Comparison of ENCODE assay signal across 9 cellular contexts in the genomic region with DNA sequence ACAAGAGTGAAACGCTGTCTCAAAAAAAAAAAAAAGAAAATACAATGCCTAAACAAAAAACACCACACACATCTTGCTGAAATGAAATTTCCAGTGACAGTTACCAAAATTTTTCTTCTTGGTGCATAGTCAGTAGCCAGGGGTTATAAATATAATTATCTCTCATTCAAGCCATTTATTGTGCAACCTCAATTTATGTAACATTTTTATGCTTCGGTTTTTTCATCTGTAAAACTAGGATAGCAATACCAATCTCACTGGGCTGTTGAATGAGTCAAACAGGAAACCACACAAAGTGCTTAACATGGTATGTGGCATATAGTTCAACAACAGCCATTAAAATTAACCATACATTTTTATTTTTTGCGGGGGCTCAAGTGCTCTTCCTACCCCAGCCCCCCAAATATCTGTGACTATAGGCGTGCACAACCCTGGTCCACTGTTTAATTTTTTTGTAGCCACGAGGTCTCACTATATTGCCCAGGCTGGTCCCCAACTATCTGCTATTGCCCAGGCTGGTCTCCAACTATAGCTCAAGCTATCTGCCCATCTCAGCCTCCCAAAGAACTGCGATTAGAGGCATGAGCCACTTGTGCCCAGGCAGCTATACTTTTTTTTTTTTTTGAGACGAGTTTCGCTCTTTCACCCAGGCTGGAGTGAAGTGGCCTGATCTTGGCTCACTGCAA. TPM values are rescaled to one million over a fixed set of nuclear protein-coding genes. Genes with fewer than 3 reads are reported as not detected.
DNase-seq lines count a peak whose midpoint lies in the region; ATAC-seq and TF ChIP-seq lines count a peak whose summit lies in the region.
"Had no signal": no experiment of that assay in that cellular context is flagged by ENCODE, and none has a peak within 500 bp of the region (broad histone marks: within the 10 kb centered on the region; RNA-seq: fewer than 3 reads in every experiment).

No MANE protein-coding gene starts in this region.

- peaks cover 19% of the 10 kb centered on the region for H3K4me1 Mint-ChIP-seq in activated T-helper 17 cell treated with anti-CD3 and anti-CD28 coated beads, Interleukin-2, amount 50 U/mL, for 72 hours
- peaks cover 24% of the 10 kb centered on the region for H3K4me1 Mint-ChIP-seq in mesothelial cell of epicardium
- H3K4me1 Mint-ChIP-seq in nephron progenitor cell = peaks cover 29% of the 10 kb centered on the region

- TF ChIP-seq CTCF in mesothelial cell of epicardium (IDR thresholded peaks at IDR 0.05; ENCODE audit: unreplicated experiment) = no peak
- no peak for TF ChIP-seq CTCF in nephron progenitor cell (IDR thresholded peaks at IDR 0.05)

- H2AFZ ChIP-seq in Karpas-422 (ENCODE audit: low read length) = 0 out of 2 replicates have a peak overlapping the region, but pooled peaks have one; percentile 24

- H3K27me3 ChIP-seq in Karpas-422 (ENCODE audit: low read length) = no peaks in the 10 kb centered on the region

- no peaks in the 10 kb centered on the region for H3K9me2 ChIP-seq in Karpas-422 (replicated peaks; ENCODE audit: insufficient read depth, low read length)

- H4K20me1 ChIP-seq in Karpas-422 (ENCODE audit: insufficient read depth, low read depth, low read length) = peaks cover 6% of the 10 kb centered on the region; the same call in 1 of the 2 replicates

- peak; percentile 67 for ATAC-seq in activated T-helper 17 cell treated with anti-CD3 and anti-CD28 coated beads, Interleukin-2, amount 50 U/mL, for 72 hours (replicated peaks)
- ATAC-seq: lower lobe of right lung had no signal

- no peak overlapping the region for H3K27ac ChIP-seq in Karpas-422 (ENCODE audit: low read length)
- H3K27ac ChIP-seq: lower lobe of right lung had no signal

- H3K4me3 ChIP-seq in Karpas-422 (ENCODE audit: low read length) = no peak overlapping the region
- H3K4me3 ChIP-seq: lower lobe of right lung had no signal

- H3K4me3 Mint-ChIP-seq in activated T-helper 17 cell treated with anti-CD3 and anti-CD28 coated beads, Interleukin-2, amount 50 U/mL, for 72 hours = peak overlapping the region; percentile 100
- peak overlapping the region; percentile 33 for H3K4me3 Mint-ChIP-seq in mesothelial cell of epicardium
- H3K4me3 Mint-ChIP-seq in nephron progenitor cell = no peak overlapping the region

- DNase-seq in GF-D8 (lab: John Stamatoyannopoulos, UW) = peak; percentile 48
- no peak for DNase-seq in Karpas-422
- DNase-seq in mesothelial cell of epicardium (ENCODE audit: low spot score in 2 of 2, unreplicated experiment in 2 of 2) = no peak
- no peak for DNase-seq in nephron progenitor cell
- no peak for DNase-seq in T-helper 9 cell
- DNase-seq in activated CD4-positive, alpha-beta T cell treated with anti-CD3 and anti-CD28 coated beads for 1 hour = no peak
- no peak for DNase-seq in stimulated activated CD4-positive, alpha-beta T cell treated with anti-CD3 and anti-CD28 coated beads, Interleukin-4, amount 100 ng/mL, for 1 hour
- DNase-seq: lower lobe of right lung had no signal

- no peaks in the 10 kb centered on the region for H3K9me3 ChIP-seq in Karpas-422 (ENCODE audit: low read length)
- H3K9me3 ChIP-seq: lower lobe of right lung had no signal

- peak overlapping the region; percentile 76 for H3K27ac Mint-ChIP-seq in activated T-helper 17 cell treated with anti-CD3 and anti-CD28 coated beads, Interleukin-2, amount 50 U/mL, for 72 hours
- H3K27ac Mint-ChIP-seq in mesothelial cell of epicardium = no peak overlapping the region
- no peak overlapping the region for H3K27ac Mint-ChIP-seq in nephron progenitor cell

- no peak overlapping the region for H3K4me2 ChIP-seq in Karpas-422 (ENCODE audit: low read depth, low read length, poor library complexity, severe bottlenecking)

- peaks cover 6% of the 10 kb centered on the region for H3K36me3 ChIP-seq in Karpas-422 (ENCODE audit: insufficient read depth, low read length)

- H3K36me3 Mint-ChIP-seq in activated T-helper 17 cell treated with anti-CD3 and anti-CD28 coated beads, Interleukin-2, amount 50 U/mL, for 72 hours (ENCODE audit: low read depth) = peaks cover 52% of the 10 kb centered on the region
- H3K36me3 Mint-ChIP-seq in mesothelial cell of epicardium = peaks cover 10% of the 10 kb centered on the region
- peaks cover 34% of the 10 kb centered on the region for H3K36me3 Mint-ChIP-seq in nephron progenitor cell (ENCODE audit: low read depth)

- H3K27me3 Mint-ChIP-seq in activated T-helper 17 cell treated with anti-CD3 and anti-CD28 coated beads, Interleukin-2, amount 50 U/mL, for 72 hours = no peaks in the 10 kb centered on the region
- H3K27me3 Mint-ChIP-seq in mesothelial cell of epicardium (ENCODE audit: low read depth) (no peaks in the 10 kb centered on the region), nephron progenitor cell (ENCODE audit: low read depth, poor library complexity) (no peaks in the 10 kb centered on the region)

- no peaks in the 10 kb centered on the region for H3K9me3 Mint-ChIP-seq in activated T-helper 17 cell treated with anti-CD3 and anti-CD28 coated beads, Interleukin-2, amount 50 U/mL, for 72 hours
- no peaks in the 10 kb centered on the region for H3K9me3 Mint-ChIP-seq in mesothelial cell of epicardium
- no peaks in the 10 kb centered on the region for H3K9me3 Mint-ChIP-seq in nephron progenitor cell

- H3K9ac ChIP-seq in Karpas-422 (ENCODE audit: low read length) = no peak overlapping the region

- peaks cover 47% of the 10 kb centered on the region for H3K79me2 ChIP-seq in Karpas-422 (ENCODE audit: low read length)

- H3K4me1 ChIP-seq in Karpas-422 (ENCODE audit: low read length) = peaks cover 28% of the 10 kb centered on the region

RNA-seq across cellular contexts. Expression of a gene that starts 2.6 kb away (rescaled TPM):
- total RNA-seq in Karpas-422 (2014; rRNA removed; shearing (Covaris generic); ENCODE audit: low replicate concordance) = 24.7 and 47.0 TPM in 2 replicates
- total RNA-seq in activated T-helper 17 cell treated with anti-CD3 and anti-CD28 coated beads, Interleukin-2, amount 50 U/mL, for 72 hours = 10 to 100 TPM; 31.2 to 31.5 TPM
- 61.9 to 66.7 TPM (median 62.6 TPM) in 3 replicates for total RNA-seq in mesothelial cell of epicardium

RNA-seq across cellular contexts. Expression of a gene that starts 2.9 kb away (rescaled TPM):
- total RNA-seq in Karpas-422 (2014; rRNA removed; shearing (Covaris generic); ENCODE audit: low replicate concordance) = 126 and 187 TPM in 2 replicates
- total RNA-seq in activated T-helper 17 cell treated with anti-CD3 and anti-CD28 coated beads, Interleukin-2, amount 50 U/mL, for 72 hours = 100 to 1,000 TPM; 343 to 576 TPM
- total RNA-seq in mesothelial cell of epicardium = 345 to 384 TPM (median 351 TPM) in 3 replicates
